In genomic region chr12:124565656-124566180, GRCh38 we compare ENCODE assay signal across 1 cellular context.
TF ChIP-seq lines count a peak whose summit lies in the region.

No MANE protein-coding gene starts in this region.

TF ChIP-seq in HEK293, 187 proteins besides CTCF, POLR2A, EP300 and RAD21 (continued from another document):
- no peak for TF ChIP-seq PRDM2 (tag by site-specific recombination; IDR thresholded peaks at IDR 0.05; ENCODE audit: borderline replicate concordance)
- no peak for TF ChIP-seq FEZF1 (tag by site-specific recombination; IDR thresholded peaks at IDR 0.05)
- no peak for TF ChIP-seq SCRT2 (tag by site-specific recombination; IDR thresholded peaks at IDR 0.05)
- no peak for TF ChIP-seq TRIM28 (IDR thresholded peaks at IDR 0.05; ENCODE audit: borderline replicate concordance, low read length)
- TF ChIP-seq ZBTB26 (tag by site-specific recombination; optimal IDR thresholded peaks at IDR 0.05) = no peak
- TF ChIP-seq ZNF645 (tag by site-specific recombination; IDR thresholded peaks at IDR 0.05) = no peak
- no peak for TF ChIP-seq ZBTB17 (tag by site-specific recombination; IDR thresholded peaks at IDR 0.05)
